In genomic region chr5:138463335-138464017, GRCh38 we compare ENCODE assay signal across 7 cellular contexts. TPM values are rescaled to one million over a fixed set of nuclear protein-coding genes. Genes with fewer than 3 reads are reported as not detected.
A peak's percentile ranks its signal among the peaks of the same experiment; 100 is the strongest.
DNase-seq lines count a peak whose midpoint lies in the region.

No MANE protein-coding gene starts in this region.

- H3K27ac ChIP-seq in GM23248 (peak overlapping the region; percentile 96), SJSA1 (peak overlapping the region; percentile 92), epithelial cell of prostate (peak overlapping the region; percentile 96)

- H3K9me2 ChIP-seq in GM23248 (ENCODE audit: insufficient read depth): no peaks in the 10 kb centered on the region

- H3K4me1 ChIP-seq in GM23248 (ENCODE audit: insufficient read depth) (peaks cover 27% of the 10 kb centered on the region), SJSA1 (replicated peaks) (peaks cover 25% of the 10 kb centered on the region), neuron (ENCODE audit: insufficient read depth, low read length) (peaks cover 21% of the 10 kb centered on the region)

- H3F3A ChIP-seq in GM23248 (ENCODE audit: insufficient read depth): peaks cover 22% of the 10 kb centered on the region

- peak; percentile 59 for DNase-seq in GM23248
- DNase-seq in SJSA1 (ENCODE audit: low read depth in 1 of 2, low spot score in 2 of 2): peak in 1 of 2 experiments; percentile 46
- no peak for DNase-seq in epithelial cell of prostate (ENCODE audit: low read depth, low spot score)
- no peak for DNase-seq in activated CD4-positive, CD25-positive, alpha-beta regulatory T cell (lab: John Stamatoyannopoulos, UW)
- DNase-seq in SIG-M5 treated with dmso at 0.1 percent for 504 hours (lab: John Stamatoyannopoulos, UW; ENCODE audit: unreplicated experiment): no peak
- no peak for DNase-seq in GOT3 (lab: John Stamatoyannopoulos, UW)

- H3K27me3 ChIP-seq in GM23248 (replicated peaks; ENCODE audit: insufficient read depth): no peaks in the 10 kb centered on the region
- no peaks in the 10 kb centered on the region for H3K27me3 ChIP-seq in SJSA1 (replicated peaks)
- H3K27me3 ChIP-seq in neuron (ENCODE audit: insufficient read depth, low read length): no peaks in the 10 kb centered on the region

- H3K4me2 ChIP-seq in GM23248 (ENCODE audit: unreplicated experiment): peak overlapping the region; percentile 99

- H3K4me3 ChIP-seq in GM23248 (peak overlapping the region; percentile 85), SJSA1 (peak overlapping the region; percentile 80), neuron (ENCODE audit: low read length) (peak overlapping the region; percentile 90)

- H3K36me3 ChIP-seq in GM23248 (ENCODE audit: low read depth): peaks cover 18% of the 10 kb centered on the region; the same call in 1 of the 2 replicates
- peaks cover 5% of the 10 kb centered on the region; the same call in 1 of the 2 replicates for H3K36me3 ChIP-seq in SJSA1
- H3K36me3 ChIP-seq in neuron (ENCODE audit: insufficient read depth, low read length): no peaks in the 10 kb centered on the region

- peak overlapping the region; percentile 90 for H3K9ac ChIP-seq in GM23248

- 7 to 20% methylated on average over 13 to 23 of the region's 23 CpGs for WGBS in GM23248 (ENCODE audit: low coverage in 1 of 2, low lambda C conversion rate in 2 of 2, missing lambda C conversion rate in 2 of 2), 2 experiments

- in situ Hi-C loops in GM23248 (cut with MboI): no loop called here

- H2AFZ ChIP-seq in GM23248 (peak overlapping the region; percentile 84), neuron (ENCODE audit: low read depth, low read length) (peak overlapping the region; percentile 42)

- H3K79me2 ChIP-seq in GM23248 (ENCODE audit: insufficient read depth): peaks cover 30% of the 10 kb centered on the region

- H4K20me1 ChIP-seq in GM23248 (ENCODE audit: insufficient read depth): peaks cover 17% of the 10 kb centered on the region

- H3K9me3 ChIP-seq in GM23248 (ENCODE audit: low read depth): no peaks in the 10 kb centered on the region
- H3K9me3 ChIP-seq in SJSA1 (replicated peaks): no peaks in the 10 kb centered on the region
- no peaks in the 10 kb centered on the region for H3K9me3 ChIP-seq in neuron (ENCODE audit: low read length)

RNA-seq across cellular contexts. Expression of gene EGR1, which starts 1.8 kb away (rescaled TPM):
- 14.3 and 19.0 TPM in 2 replicates for total RNA-seq in GM23248 (2014; rRNA removed; shearing (Covaris generic))
- polyA plus RNA-seq in GM23248 (2016; fragmentation: Nextera tagmentation; extraction: Ambion mirVana): 161 and 170 TPM in 2 replicates
- total RNA-seq in SJSA1 (2014; rRNA removed; shearing (Covaris generic)): 3.2 and 4.8 TPM in 2 replicates

RNA-seq across cellular contexts. Expression of gene REEP2, which starts 24.6 kb away (rescaled TPM):
- 4.4 and 5.0 TPM in 2 replicates for total RNA-seq in GM23248 (2014; rRNA removed; shearing (Covaris generic))
- 8.6 and 9.4 TPM in 2 replicates for polyA plus RNA-seq in GM23248 (2016; fragmentation: Nextera tagmentation; extraction: Ambion mirVana)
- total RNA-seq in SJSA1 (2014; rRNA removed; shearing (Covaris generic)): 0.21 TPM in 1 of 2 replicates, not detected in the other
